Comparison of ENCODE assay signal across 1 cellular context in the genomic region with DNA sequence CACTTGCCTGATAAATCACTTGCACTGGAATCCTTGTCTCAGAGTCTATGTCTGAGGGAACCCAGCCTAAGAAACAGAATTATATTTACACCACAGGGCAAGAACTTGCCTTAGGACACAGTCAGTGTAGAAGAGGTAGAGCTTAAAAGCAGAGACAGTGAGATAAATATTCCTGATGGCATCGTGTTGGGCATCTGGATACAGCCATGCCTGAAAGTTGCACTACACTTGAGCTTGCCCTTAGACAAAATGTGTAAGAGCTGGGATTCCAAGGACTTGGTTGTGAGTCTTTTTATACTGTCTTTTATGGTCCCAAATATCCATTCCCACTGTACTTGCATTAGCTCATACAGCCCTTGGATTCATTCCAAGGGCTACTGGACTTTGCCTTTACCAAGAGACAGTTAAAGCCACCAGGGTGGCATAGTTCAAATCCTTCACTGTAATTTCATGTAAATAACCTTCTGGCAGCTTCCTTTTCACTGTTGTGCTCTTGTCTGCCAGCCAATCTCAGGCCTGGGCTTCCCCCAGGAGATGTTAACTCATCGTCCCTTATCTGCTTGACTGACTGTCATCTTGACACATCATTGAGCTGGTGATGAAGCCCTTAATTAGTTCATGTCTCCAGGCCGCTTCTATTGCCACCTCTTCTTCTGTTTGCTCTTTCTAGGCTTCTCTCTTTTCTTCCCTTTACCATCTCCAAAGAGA.
A peak's percentile ranks its signal among the peaks of the same experiment; 100 is the strongest.
TF ChIP-seq lines count a peak whose summit lies in the region.

No MANE protein-coding gene starts in this region.

TF ChIP-seq in HepG2, 621 proteins besides CTCF, POLR2A, EP300 and RAD21 (continued from another document and continues in another):
- TF ChIP-seq NR1H2 (CRISPR knock-in tag; IDR thresholded peaks at IDR 0.05; ENCODE audit: borderline replicate concordance, low read depth) (no peak), ZNF776 (CRISPR knock-in tag; IDR thresholded peaks at IDR 0.05) (no peak), ISL2 (CRISPR knock-in tag; IDR thresholded peaks at IDR 0.05) (no peak), MTA3 (CRISPR knock-in tag; IDR thresholded peaks at IDR 0.05) (no peak), NBN (conservative IDR thresholded peaks at IDR 0.05) (no peak), RELA (CRISPR knock-in tag; IDR thresholded peaks at IDR 0.05) (no peak), HNRNPLL (IDR thresholded peaks at IDR 0.05; ENCODE audit: low read depth, low read length, poor library complexity, severe bottlenecking) (no peak), PAWR (CRISPR knock-in tag; IDR thresholded peaks at IDR 0.05; ENCODE audit: borderline replicate concordance) (no peak), NFYC (CRISPR knock-in tag; IDR thresholded peaks at IDR 0.05) (no peak), HNF4A (CRISPR knock-in tag; IDR thresholded peaks at IDR 0.05) (peak; percentile 81), ZNF496 (CRISPR knock-in tag; IDR thresholded peaks at IDR 0.05; ENCODE audit: insufficient replicate concordance) (no peak), ZFP36L2 (CRISPR knock-in tag; IDR thresholded peaks at IDR 0.05) (no peak), ZNF343 (CRISPR knock-in tag; IDR thresholded peaks at IDR 0.05) (no peak), FOXP1 (IDR thresholded peaks at IDR 0.05) (no peak), FOXP1 (CRISPR knock-in tag; IDR thresholded peaks at IDR 0.05) (peak; percentile 26; the same call in 1 of the 2 replicates), PTBP1 (IDR thresholded peaks at IDR 0.05; ENCODE audit: low read depth, low read length, poor library complexity, severe bottlenecking) (no peak), ZNF17 (CRISPR knock-in tag; IDR thresholded peaks at IDR 0.05) (no peak), ELF4 (CRISPR knock-in tag; IDR thresholded peaks at IDR 0.05; ENCODE audit: borderline replicate concordance) (no peak), IRX3 (CRISPR knock-in tag; IDR thresholded peaks at IDR 0.05; ENCODE audit: borderline replicate concordance, low read depth) (no peak), ZFY (CRISPR knock-in tag; IDR thresholded peaks at IDR 0.05) (no peak), ZNF562 (CRISPR knock-in tag; IDR thresholded peaks at IDR 0.05; ENCODE audit: borderline replicate concordance) (no peak), CC2D1A (CRISPR knock-in tag; IDR thresholded peaks at IDR 0.05) (no peak), ZNF547 (CRISPR knock-in tag; IDR thresholded peaks at IDR 0.05) (no peak), HCFC1 (IDR thresholded peaks at IDR 0.05; ENCODE audit: low read depth, low read length) (no peak), CBX1 (IDR thresholded peaks at IDR 0.05; ENCODE audit: low read depth) (no peak), ZC3H4 (CRISPR knock-in tag; IDR thresholded peaks at IDR 0.05; ENCODE audit: borderline replicate concordance) (no peak), SP4 (CRISPR knock-in tag; IDR thresholded peaks at IDR 0.05) (no peak), ZNF335 (CRISPR knock-in tag; IDR thresholded peaks at IDR 0.05) (no peak), ZNF614 (CRISPR knock-in tag; IDR thresholded peaks at IDR 0.05; ENCODE audit: borderline replicate concordance) (peak; percentile 44; the same call in 1 of the 2 replicates), ZNF619 (CRISPR knock-in tag; IDR thresholded peaks at IDR 0.05) (no peak), ZNF607 (CRISPR knock-in tag; IDR thresholded peaks at IDR 0.05; ENCODE audit: borderline replicate concordance) (no peak), MAFK (conservative IDR thresholded peaks at IDR 0.05 in 1 of 2, IDR thresholded peaks at IDR 0.05 in 1 of 2; ENCODE audit: low read length in 2 of 2) (no peak), CBX5 (CRISPR knock-in tag; IDR thresholded peaks at IDR 0.05; ENCODE audit: borderline replicate concordance) (no peak), ZNF451 (CRISPR knock-in tag; IDR thresholded peaks at IDR 0.05) (no peak)
- TF ChIP-seq, protein P1, sequence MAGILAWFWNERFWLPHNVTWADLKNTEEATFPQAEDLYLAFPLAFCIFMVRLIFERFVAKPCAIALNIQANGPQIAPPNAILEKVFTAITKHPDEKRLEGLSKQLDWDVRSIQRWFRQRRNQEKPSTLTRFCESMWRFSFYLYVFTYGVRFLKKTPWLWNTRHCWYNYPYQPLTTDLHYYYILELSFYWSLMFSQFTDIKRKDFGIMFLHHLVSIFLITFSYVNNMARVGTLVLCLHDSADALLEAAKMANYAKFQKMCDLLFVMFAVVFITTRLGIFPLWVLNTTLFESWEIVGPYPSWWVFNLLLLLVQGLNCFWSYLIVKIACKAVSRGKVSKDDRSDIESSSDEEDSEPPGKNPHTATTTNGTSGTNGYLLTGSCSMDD (CRISPR knock-in tag; IDR thresholded peaks at IDR 0.05): no peak
- TF ChIP-seq, protein P2, sequence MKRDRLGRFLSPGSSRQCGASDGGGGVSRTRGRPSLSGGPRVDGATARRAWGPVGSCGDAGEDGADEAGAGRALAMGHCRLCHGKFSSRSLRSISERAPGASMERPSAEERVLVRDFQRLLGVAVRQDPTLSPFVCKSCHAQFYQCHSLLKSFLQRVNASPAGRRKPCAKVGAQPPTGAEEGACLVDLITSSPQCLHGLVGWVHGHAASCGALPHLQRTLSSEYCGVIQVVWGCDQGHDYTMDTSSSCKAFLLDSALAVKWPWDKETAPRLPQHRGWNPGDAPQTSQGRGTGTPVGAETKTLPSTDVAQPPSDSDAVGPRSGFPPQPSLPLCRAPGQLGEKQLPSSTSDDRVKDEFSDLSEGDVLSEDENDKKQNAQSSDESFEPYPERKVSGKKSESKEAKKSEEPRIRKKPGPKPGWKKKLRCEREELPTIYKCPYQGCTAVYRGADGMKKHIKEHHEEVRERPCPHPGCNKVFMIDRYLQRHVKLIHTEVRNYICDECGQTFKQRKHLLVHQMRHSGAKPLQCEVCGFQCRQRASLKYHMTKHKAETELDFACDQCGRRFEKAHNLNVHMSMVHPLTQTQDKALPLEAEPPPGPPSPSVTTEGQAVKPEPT (CRISPR knock-in tag; IDR thresholded peaks at IDR 0.05; ENCODE audit: low read depth): no peak
- TF ChIP-seq, protein P3, sequence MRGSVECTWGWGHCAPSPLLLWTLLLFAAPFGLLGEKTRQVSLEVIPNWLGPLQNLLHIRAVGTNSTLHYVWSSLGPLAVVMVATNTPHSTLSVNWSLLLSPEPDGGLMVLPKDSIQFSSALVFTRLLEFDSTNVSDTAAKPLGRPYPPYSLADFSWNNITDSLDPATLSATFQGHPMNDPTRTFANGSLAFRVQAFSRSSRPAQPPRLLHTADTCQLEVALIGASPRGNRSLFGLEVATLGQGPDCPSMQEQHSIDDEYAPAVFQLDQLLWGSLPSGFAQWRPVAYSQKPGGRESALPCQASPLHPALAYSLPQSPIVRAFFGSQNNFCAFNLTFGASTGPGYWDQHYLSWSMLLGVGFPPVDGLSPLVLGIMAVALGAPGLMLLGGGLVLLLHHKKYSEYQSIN (CRISPR knock-in tag; IDR thresholded peaks at IDR 0.05; ENCODE audit: borderline replicate concordance): no peak
- TF ChIP-seq, protein P4, sequence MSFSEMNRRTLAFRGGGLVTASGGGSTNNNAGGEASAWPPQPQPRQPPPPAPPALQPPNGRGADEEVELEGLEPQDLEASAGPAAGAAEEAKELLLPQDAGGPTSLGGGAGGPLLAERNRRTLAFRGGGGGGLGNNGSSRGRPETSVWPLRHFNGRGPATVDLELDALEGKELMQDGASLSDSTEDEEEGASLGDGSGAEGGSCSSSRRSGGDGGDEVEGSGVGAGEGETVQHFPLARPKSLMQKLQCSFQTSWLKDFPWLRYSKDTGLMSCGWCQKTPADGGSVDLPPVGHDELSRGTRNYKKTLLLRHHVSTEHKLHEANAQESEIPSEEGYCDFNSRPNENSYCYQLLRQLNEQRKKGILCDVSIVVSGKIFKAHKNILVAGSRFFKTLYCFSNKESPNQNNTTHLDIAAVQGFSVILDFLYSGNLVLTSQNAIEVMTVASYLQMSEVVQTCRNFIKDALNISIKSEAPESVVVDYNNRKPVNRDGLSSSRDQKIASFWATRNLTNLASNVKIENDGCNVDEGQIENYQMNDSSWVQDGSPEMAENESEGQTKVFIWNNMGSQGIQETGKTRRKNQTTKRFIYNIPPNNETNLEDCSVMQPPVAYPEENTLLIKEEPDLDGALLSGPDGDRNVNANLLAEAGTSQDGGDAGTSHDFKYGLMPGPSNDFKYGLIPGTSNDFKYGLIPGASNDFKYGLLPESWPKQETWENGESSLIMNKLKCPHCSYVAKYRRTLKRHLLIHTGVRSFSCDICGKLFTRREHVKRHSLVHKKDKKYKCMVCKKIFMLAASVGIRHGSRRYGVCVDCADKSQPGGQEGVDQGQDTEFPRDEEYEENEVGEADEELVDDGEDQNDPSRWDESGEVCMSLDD (CRISPR knock-in tag; IDR thresholded peaks at IDR 0.05; ENCODE audit: borderline replicate concordance): no peak
- TF ChIP-seq, protein P5, sequence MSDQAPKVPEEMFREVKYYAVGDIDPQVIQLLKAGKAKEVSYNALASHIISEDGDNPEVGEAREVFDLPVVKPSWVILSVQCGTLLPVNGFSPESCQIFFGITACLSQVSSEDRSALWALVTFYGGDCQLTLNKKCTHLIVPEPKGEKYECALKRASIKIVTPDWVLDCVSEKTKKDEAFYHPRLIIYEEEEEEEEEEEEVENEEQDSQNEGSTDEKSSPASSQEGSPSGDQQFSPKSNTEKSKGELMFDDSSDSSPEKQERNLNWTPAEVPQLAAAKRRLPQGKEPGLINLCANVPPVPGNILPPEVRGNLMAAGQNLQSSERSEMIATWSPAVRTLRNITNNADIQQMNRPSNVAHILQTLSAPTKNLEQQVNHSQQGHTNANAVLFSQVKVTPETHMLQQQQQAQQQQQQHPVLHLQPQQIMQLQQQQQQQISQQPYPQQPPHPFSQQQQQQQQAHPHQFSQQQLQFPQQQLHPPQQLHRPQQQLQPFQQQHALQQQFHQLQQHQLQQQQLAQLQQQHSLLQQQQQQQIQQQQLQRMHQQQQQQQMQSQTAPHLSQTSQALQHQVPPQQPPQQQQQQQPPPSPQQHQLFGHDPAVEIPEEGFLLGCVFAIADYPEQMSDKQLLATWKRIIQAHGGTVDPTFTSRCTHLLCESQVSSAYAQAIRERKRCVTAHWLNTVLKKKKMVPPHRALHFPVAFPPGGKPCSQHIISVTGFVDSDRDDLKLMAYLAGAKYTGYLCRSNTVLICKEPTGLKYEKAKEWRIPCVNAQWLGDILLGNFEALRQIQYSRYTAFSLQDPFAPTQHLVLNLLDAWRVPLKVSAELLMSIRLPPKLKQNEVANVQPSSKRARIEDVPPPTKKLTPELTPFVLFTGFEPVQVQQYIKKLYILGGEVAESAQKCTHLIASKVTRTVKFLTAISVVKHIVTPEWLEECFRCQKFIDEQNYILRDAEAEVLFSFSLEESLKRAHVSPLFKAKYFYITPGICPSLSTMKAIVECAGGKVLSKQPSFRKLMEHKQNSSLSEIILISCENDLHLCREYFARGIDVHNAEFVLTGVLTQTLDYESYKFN (CRISPR knock-in tag; conservative IDR thresholded peaks at IDR 0.05): peak; percentile 54
- TF ChIP-seq, protein P6, sequence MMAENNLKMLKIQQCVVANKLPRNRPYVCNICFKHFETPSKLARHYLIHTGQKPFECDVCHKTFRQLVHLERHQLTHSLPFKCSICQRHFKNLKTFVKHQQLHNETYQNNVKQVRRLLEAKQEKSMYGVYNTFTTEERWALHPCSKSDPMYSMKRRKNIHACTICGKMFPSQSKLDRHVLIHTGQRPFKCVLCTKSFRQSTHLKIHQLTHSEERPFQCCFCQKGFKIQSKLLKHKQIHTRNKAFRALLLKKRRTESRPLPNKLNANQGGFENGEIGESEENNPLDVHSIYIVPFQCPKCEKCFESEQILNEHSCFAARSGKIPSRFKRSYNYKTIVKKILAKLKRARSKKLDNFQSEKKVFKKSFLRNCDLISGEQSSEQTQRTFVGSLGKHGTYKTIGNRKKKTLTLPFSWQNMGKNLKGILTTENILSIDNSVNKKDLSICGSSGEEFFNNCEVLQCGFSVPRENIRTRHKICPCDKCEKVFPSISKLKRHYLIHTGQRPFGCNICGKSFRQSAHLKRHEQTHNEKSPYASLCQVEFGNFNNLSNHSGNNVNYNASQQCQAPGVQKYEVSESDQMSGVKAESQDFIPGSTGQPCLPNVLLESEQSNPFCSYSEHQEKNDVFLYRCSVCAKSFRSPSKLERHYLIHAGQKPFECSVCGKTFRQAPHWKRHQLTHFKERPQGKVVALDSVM (CRISPR knock-in tag; IDR thresholded peaks at IDR 0.05): no peak
- TF ChIP-seq, protein P7, sequence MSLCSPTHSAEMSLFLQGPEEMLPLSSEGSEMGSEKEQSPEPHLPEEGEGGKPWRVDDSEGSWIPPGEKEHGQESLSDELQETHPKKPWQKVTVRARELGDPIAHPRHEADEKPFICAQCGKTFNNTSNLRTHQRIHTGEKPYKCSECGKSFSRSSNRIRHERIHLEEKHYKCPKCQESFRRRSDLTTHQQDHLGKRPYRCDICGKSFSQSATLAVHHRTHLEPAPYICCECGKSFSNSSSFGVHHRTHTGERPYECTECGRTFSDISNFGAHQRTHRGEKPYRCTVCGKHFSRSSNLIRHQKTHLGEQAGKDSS (CRISPR knock-in tag; IDR thresholded peaks at IDR 0.05; ENCODE audit: borderline replicate concordance, low read depth): no peak
- TF ChIP-seq, protein P8, sequence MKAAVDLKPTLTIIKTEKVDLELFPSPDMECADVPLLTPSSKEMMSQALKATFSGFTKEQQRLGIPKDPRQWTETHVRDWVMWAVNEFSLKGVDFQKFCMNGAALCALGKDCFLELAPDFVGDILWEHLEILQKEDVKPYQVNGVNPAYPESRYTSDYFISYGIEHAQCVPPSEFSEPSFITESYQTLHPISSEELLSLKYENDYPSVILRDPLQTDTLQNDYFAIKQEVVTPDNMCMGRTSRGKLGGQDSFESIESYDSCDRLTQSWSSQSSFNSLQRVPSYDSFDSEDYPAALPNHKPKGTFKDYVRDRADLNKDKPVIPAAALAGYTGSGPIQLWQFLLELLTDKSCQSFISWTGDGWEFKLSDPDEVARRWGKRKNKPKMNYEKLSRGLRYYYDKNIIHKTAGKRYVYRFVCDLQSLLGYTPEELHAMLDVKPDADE (CRISPR knock-in tag; IDR thresholded peaks at IDR 0.05): no peak
- TF ChIP-seq, protein P9, sequence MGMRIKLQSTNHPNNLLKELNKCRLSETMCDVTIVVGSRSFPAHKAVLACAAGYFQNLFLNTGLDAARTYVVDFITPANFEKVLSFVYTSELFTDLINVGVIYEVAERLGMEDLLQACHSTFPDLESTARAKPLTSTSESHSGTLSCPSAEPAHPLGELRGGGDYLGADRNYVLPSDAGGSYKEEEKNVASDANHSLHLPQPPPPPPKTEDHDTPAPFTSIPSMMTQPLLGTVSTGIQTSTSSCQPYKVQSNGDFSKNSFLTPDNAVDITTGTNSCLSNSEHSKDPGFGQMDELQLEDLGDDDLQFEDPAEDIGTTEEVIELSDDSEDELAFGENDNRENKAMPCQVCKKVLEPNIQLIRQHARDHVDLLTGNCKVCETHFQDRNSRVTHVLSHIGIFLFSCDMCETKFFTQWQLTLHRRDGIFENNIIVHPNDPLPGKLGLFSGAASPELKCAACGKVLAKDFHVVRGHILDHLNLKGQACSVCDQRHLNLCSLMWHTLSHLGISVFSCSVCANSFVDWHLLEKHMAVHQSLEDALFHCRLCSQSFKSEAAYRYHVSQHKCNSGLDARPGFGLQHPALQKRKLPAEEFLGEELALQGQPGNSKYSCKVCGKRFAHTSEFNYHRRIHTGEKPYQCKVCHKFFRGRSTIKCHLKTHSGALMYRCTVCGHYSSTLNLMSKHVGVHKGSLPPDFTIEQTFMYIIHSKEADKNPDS (CRISPR knock-in tag; IDR thresholded peaks at IDR 0.05): no peak
- TF ChIP-seq, protein P10, sequence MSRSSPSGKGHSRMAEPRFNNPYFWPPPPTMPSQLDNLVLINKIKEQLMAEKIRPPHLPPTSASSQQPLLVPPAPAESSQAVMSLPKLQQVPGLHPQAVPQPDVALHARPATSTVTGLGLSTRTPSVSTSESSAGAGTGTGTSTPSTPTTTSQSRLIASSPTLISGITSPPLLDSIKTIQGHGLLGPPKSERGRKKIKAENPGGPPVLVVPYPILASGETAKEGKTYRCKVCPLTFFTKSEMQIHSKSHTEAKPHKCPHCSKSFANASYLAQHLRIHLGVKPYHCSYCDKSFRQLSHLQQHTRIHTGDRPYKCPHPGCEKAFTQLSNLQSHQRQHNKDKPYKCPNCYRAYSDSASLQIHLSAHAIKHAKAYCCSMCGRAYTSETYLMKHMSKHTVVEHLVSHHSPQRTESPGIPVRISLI (CRISPR knock-in tag; IDR thresholded peaks at IDR 0.05; ENCODE audit: borderline replicate concordance): no peak
